ENCODE assay signal across 9 cellular contexts in genomic region chr7:42107484-42107883, GRCh38.
DNase-seq lines count a peak whose midpoint lies in the region; ATAC-seq and TF ChIP-seq lines count a peak whose summit lies in the region.
"Had no signal": no experiment of that assay in that cellular context is flagged by ENCODE, and none has a peak within 500 bp of the region (broad histone marks: within the 10 kb centered on the region; RNA-seq: fewer than 3 reads in every experiment).

No MANE protein-coding gene starts in this region.

- H3K36me3 ChIP-seq in HUES48 (ENCODE audit: control insufficient read depth, insufficient read depth, low read length) (0 out of 2 replicates have a peak, but pooled peaks cover 4% of the 10 kb centered on the region), endodermal cell (ENCODE audit: control insufficient read depth, insufficient read depth, low read length) (no peaks in the 10 kb centered on the region), lung (ENCODE audit: control insufficient read depth in 2 of 2, insufficient read depth in 2 of 2, low read length in 2 of 2) (no peaks in the 10 kb centered on the region)

- H3K36me3 Mint-ChIP-seq in endodermal cell (ENCODE audit: low read depth), result no peaks in the 10 kb centered on the region
- no peaks in the 10 kb centered on the region for H3K36me3 Mint-ChIP-seq in CD4-positive, alpha-beta T cell (ENCODE audit: low read depth)

- TF ChIP-seq CTCF in endodermal cell (conservative IDR thresholded peaks at IDR 0.05) (no peak), lung (IDR thresholded peaks at IDR 0.05; ENCODE audit: control extremely low read depth, extremely low read depth) (no peak)
- TF ChIP-seq CTCF in CD4-positive, alpha-beta T cell (IDR thresholded peaks at IDR 0.05), result no peak

- H3K4me1 ChIP-seq in HUES48 (ENCODE audit: control insufficient read depth, insufficient read depth, low read length) (peaks cover 28% of the 10 kb centered on the region), endodermal cell (ENCODE audit: control insufficient read depth, insufficient read depth, low read length) (peaks cover 36% of the 10 kb centered on the region), lung (ENCODE audit: control insufficient read depth in 2 of 2, insufficient read depth in 2 of 2, low read length in 2 of 2) (peaks cover 15 to 23% of the 10 kb centered on the region in 2 donors)

- peaks cover 47% of the 10 kb centered on the region for H3K4me1 Mint-ChIP-seq in endodermal cell
- H3K4me1 Mint-ChIP-seq in CD4-positive, alpha-beta T cell (ENCODE audit: low read depth), result no peaks in the 10 kb centered on the region

- no peak overlapping the region for H3K4me3 Mint-ChIP-seq in endodermal cell
- no peak overlapping the region for H3K4me3 Mint-ChIP-seq in CD4-positive, alpha-beta T cell

- H3K9me3 Mint-ChIP-seq in endodermal cell, result no peaks in the 10 kb centered on the region
- H3K9me3 Mint-ChIP-seq in CD4-positive, alpha-beta T cell, result no peaks in the 10 kb centered on the region

- no peaks in the 10 kb centered on the region for H3K9me3 ChIP-seq in HUES48 (ENCODE audit: control insufficient read depth, insufficient read depth, low read length)
- no peaks in the 10 kb centered on the region for H3K9me3 ChIP-seq in endodermal cell (ENCODE audit: control insufficient read depth, low read length)
- H3K9me3 ChIP-seq in lung (ENCODE audit: control insufficient read depth in 2 of 2, insufficient read depth in 1 of 2, low read length in 1 of 2), result no peaks in the 10 kb centered on the region
- no peaks in the 10 kb centered on the region for H3K9me3 ChIP-seq in CD4-positive, alpha-beta T cell (ENCODE audit: control insufficient read depth, low read length)

- H3K27ac ChIP-seq in HUES48 (ENCODE audit: low read depth, low read length), result peak overlapping the region; percentile 62
- H3K27ac ChIP-seq in endodermal cell (ENCODE audit: low read depth, low read length), result no peak overlapping the region
- H3K27ac ChIP-seq in lung (ENCODE audit: low read depth in 1 of 2, low read length in 1 of 2), result no peak overlapping the region
- H3K27ac ChIP-seq in CD4-positive, alpha-beta T cell (ENCODE audit: low read depth, low read length), result no peak overlapping the region

- H3K27me3 Mint-ChIP-seq in endodermal cell (ENCODE audit: insufficient read depth), result peaks cover 86% of the 10 kb centered on the region
- H3K27me3 Mint-ChIP-seq in CD4-positive, alpha-beta T cell, result peaks cover 10% of the 10 kb centered on the region

- DNase-seq in AG08395 (ENCODE audit: low spot score), result peak; percentile 94
- peak; percentile 85 for DNase-seq in endodermal cell
- DNase-seq in lung (ENCODE audit: low spot score), result peak; percentile 36
- no peak for DNase-seq in CD4-positive, alpha-beta T cell
- no peak for DNase-seq in kidney glomerular epithelial cell (lab: John Stamatoyannopoulos, UW)
- no peak for DNase-seq in left colon
- no peak for DNase-seq in RKO (ENCODE audit: low spot score)
- DNase-seq: erythroblast had no signal

- POLR2A ChIA-PET in CD4-positive, alpha-beta T cell (lab: Charles Lee), result no interaction called here

- H3K9ac ChIP-seq in HUES48 (ENCODE audit: low read depth, low read length) (no peak overlapping the region), endodermal cell (ENCODE audit: extremely low read depth, low read length, poor library complexity, severe bottlenecking) (peak overlapping the region; percentile 15)

- H3K27ac Mint-ChIP-seq in endodermal cell, result peak overlapping the region; percentile 60
- H3K27ac Mint-ChIP-seq in CD4-positive, alpha-beta T cell, result no peak overlapping the region

- 23 to 34% methylated on average over 3 to 5 of the region's 5 CpGs for WGBS in endodermal cell (ENCODE audit: insufficient coverage in 1 of 2, insufficient read length in 1 of 2), 2 experiments
- WGBS in lung, 2 donors, result 32 to 61% methylated on average over 5 of the region's 5 CpGs

- H3K4me3 ChIP-seq in HUES48 (ENCODE audit: low read depth, low read length) (no peak overlapping the region), endodermal cell (ENCODE audit: low read length) (peak overlapping the region; percentile 7), lung (no peak overlapping the region)

- ATAC-seq in lung (ENCODE audit: insufficient read depth, low FRiP score), result peak; percentile 50
- no peak for ATAC-seq in CD4-positive, alpha-beta T cell (ENCODE audit: poor library complexity)
- ATAC-seq in left colon, result no peak

- CTCF ChIA-PET in CD4-positive, alpha-beta T cell (lab: Charles Lee), result no interaction called here

- no peaks in the 10 kb centered on the region for H3K27me3 ChIP-seq in HUES48 (ENCODE audit: control insufficient read depth, insufficient read depth, low read length)
- H3K27me3 ChIP-seq in endodermal cell (ENCODE audit: control insufficient read depth, insufficient read depth, low read length, poor library complexity, severe bottlenecking), result peaks cover 10% of the 10 kb centered on the region
- H3K27me3 ChIP-seq in lung (ENCODE audit: control insufficient read depth, insufficient read depth), result no peaks in the 10 kb centered on the region
- H3K27me3 ChIP-seq in CD4-positive, alpha-beta T cell (ENCODE audit: control insufficient read depth, insufficient read depth, low read length), result no peaks in the 10 kb centered on the region

- intact Hi-C loops in CD4-positive, alpha-beta T cell (cut with DNase I, micrococcal nuclease), result no loop called here
- intact Hi-C loops in left colon (cut with DNase I, micrococcal nuclease), result no loop called here

Comparison
In these comparisons a context has a peak if more than half of its experiments do, and no peak if none do; other contexts are left out.
1. DNase-seq: peak in AG08395 (single experiment), endodermal cell (single experiment) and lung (single experiment); none in CD4-positive, alpha-beta T cell (0 of 10), kidney glomerular epithelial cell (single experiment), left colon (0 of 2) and RKO (single experiment).